ENCODE assay signal across 11 cellular contexts in the genomic region with DNA sequence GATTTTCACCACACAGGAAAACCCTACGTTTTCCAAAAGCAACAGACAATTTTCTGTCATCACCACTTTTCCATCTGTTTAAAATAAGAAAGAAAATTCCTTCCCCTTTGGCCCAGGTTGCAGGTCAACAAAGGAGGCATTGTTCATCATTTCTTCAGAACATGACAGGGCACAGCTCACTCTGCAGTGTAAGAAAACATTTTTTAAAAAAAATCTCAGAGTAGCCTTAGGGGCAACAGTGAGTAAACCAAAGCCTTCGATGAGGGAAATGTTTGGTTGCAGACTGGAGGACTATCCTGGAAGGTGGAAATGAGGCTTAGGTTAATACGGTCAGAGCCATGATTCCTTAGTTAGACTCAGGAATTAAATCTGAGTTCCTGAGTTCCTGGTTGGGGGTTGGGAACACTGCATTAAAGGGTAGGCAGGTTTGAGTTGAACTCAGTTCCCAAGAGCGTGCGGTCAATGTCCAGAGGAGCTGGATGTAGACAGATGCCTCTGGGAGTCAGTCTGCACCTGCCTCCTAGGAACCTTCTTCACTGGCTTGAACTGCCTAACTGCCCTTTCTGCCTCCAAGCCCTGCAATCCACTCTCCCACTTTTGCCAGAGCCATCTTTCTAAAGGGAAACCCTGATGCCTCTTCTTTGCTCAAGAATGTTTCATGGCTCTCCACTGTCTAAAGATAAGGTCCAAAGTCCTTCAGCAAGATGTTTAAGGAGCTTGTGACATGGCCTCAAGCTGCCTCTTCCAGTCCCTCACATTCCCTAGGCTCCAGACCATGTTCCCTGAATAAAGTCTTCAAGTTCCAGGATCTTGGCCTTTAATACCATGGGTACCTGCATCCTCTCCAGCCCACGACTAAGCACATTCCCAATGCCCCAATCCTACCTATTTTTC. TPM values are rescaled to one million over a fixed set of nuclear protein-coding genes. Genes with fewer than 3 reads are reported as not detected.
DNase-seq lines count a peak whose midpoint lies in the region; ATAC-seq and TF ChIP-seq lines count a peak whose summit lies in the region.
"Had no signal": no experiment of that assay in that cellular context is flagged by ENCODE, and none has a peak within 500 bp of the region (broad histone marks: within the 10 kb centered on the region; RNA-seq: fewer than 3 reads in every experiment).

No MANE protein-coding gene starts in this region.

- no peak for TF ChIP-seq EP300 in gastroesophageal sphincter (IDR thresholded peaks at IDR 0.05)

- in situ Hi-C loops in Panc1 (cut with HindIII; ENCODE audit: low pct_unique_long_range_greater_than_20kb, low sequenced_read_pairs), result no loop called here

- H3K27ac ChIP-seq in Panc1 (ENCODE audit: low read length) (peak overlapping the region; percentile 97), epithelial cell of prostate (peak overlapping the region; percentile 99), gastroesophageal sphincter (peak overlapping the region in 2 of 4 donors; percentile 97 to 98)

- no peaks in the 10 kb centered on the region for H3K27me3 ChIP-seq in Panc1 (ENCODE audit: control insufficient read depth, insufficient read depth, low read length)
- no peaks in the 10 kb centered on the region for H3K27me3 ChIP-seq in gastroesophageal sphincter

- intact Hi-C loops in Panc1 (cut with micrococcal nuclease; ENCODE audit: unreplicated experiment), result loop anchor here (5.0 to 10.0 kb wide), 2 partner anchors 55 to 158 kb away; no protein-coding TSS in a partner anchor

- TF ChIP-seq CTCF in Panc1 (IDR thresholded peaks at IDR 0.05) (no peak), gastroesophageal sphincter (IDR thresholded peaks at IDR 0.05) (no peak)

- TF ChIP-seq POLR2A in gastroesophageal sphincter (IDR thresholded peaks at IDR 0.05), result no peak

- WGBS in gastroesophageal sphincter (ENCODE audit: low coverage in 1 of 2), 2 donors, result 65 to 68% methylated on average over 4 to 6 of the region's 6 CpGs

- H3K9me3 ChIP-seq in Panc1 (ENCODE audit: control insufficient read depth, insufficient read depth, low read depth, low read length), result no peaks in the 10 kb centered on the region
- no peaks in the 10 kb centered on the region for H3K9me3 ChIP-seq in gastroesophageal sphincter

- ATAC-seq in Panc1 (no peak), HG03175 (IDR thresholded peaks at IDR 0.05; ENCODE audit: unreplicated experiment) (no peak), gastroesophageal sphincter (no peak)

- H3K36me3 ChIP-seq in Panc1 (ENCODE audit: control insufficient read depth, insufficient read depth, low read length), result no peaks in the 10 kb centered on the region; the same call in 1 of the 2 replicates
- H3K36me3 ChIP-seq in gastroesophageal sphincter, result no peaks in the 10 kb centered on the region

- POLR2A ChIA-PET in Panc1 (lab: Charles Lee), result no interaction called here

- peak; percentile 32 for DNase-seq in DMS53 (lab: John Stamatoyannopoulos, UW)
- no peak for DNase-seq in DMS53 treated with DMSO at 0.1 percent for 48 hours (lab: John Stamatoyannopoulos, UW; ENCODE audit: unreplicated experiment)
- no peak for DNase-seq in Panc1 (ENCODE audit: low read depth, low spot score)
- DNase-seq in epithelial cell of prostate (ENCODE audit: low read depth, low spot score), result no peak
- DNase-seq in renal cortical epithelial cell (ENCODE audit: low read depth), result peak; percentile 47
- no peak for DNase-seq in activated CD4-positive, alpha-beta T cell treated with anti-CD3 and anti-CD28 coated beads for 1 hour
- DNase-seq: 8988T, NCI-H1105, RPMI8226 had no signal

- BruUV-seq in Panc1 (replicated peaks; lab: Mats Ljungman, UMichigan), result no TSS peak

- H3K4me1 ChIP-seq in Panc1 (ENCODE audit: control insufficient read depth, insufficient read depth, low read length) (peaks cover 47% of the 10 kb centered on the region), gastroesophageal sphincter (peaks cover 0 to 72% (median 24%) of the 10 kb centered on the region in 3 donors)

- CTCF ChIA-PET in Panc1 (lab: Charles Lee), result no interaction called here

- H3K4me3 ChIP-seq in Panc1 (ENCODE audit: low read depth in 2 of 2, low read length in 2 of 2) (peak overlapping the region in 1 of 2 experiments; percentile 60; a peak in 1 of 4 replicates), gastroesophageal sphincter (no peak overlapping the region)

RNA-seq across cellular contexts. Expression of a gene that starts 3.2 kb away (rescaled TPM):
- total RNA-seq in Panc1 (2021; ENCODE audit: unreplicated experiment), result 28.5 TPM
- 33.2 TPM for polyA plus RNA-seq in Panc1 (2012; ENCODE audit: insufficient read length)
- 9.4 and 18.6 TPM in 2 replicates for total RNA-seq in renal cortical epithelial cell
- total RNA-seq in gastroesophageal sphincter, result 10 to 100 TPM in 3 of 4 donors, 1 to 10 TPM in 1; 9.6 to 31.5 (median 15.4) TPM

Comparison
In these comparisons a context has a peak if more than half of its experiments do, and no peak if none do; other contexts are left out.
1. DNase-seq: peak in DMS53 (single experiment) and renal cortical epithelial cell (single experiment); none in DMS53 treated with DMSO at 0.1 percent for 48 hours (single experiment), Panc1 (single experiment), epithelial cell of prostate (single experiment) and activated CD4-positive, alpha-beta T cell treated with anti-CD3 and anti-CD28 coated beads for 1 hour (single experiment).